8 cellular contexts compared by ENCODE assay signal in genomic region chr2:101741775-101742520, GRCh38. TPM values are rescaled to one million over a fixed set of nuclear protein-coding genes. Genes with fewer than 3 reads are reported as not detected.
A peak's percentile ranks its signal among the peaks of the same experiment; 100 is the strongest.
DNase-seq lines count a peak whose midpoint lies in the region; ATAC-seq and TF ChIP-seq lines count a peak whose summit lies in the region.

No MANE protein-coding gene starts in this region.

- POLR2A ChIA-PET in Caco-2 (lab: Charles Lee), result no interaction called here

- H3K36me3 ChIP-seq in mesendoderm (ENCODE audit: control insufficient read depth, insufficient read depth, low read length), result no peaks in the 10 kb centered on the region
- H3K36me3 ChIP-seq in uterus, result no peaks in the 10 kb centered on the region
- no peaks in the 10 kb centered on the region for H3K36me3 ChIP-seq in Caco-2 (ENCODE audit: control insufficient read depth, insufficient read depth, low read length)

- H3K4me2 ChIP-seq in mesendoderm (ENCODE audit: low read length), result no peak overlapping the region

- peak overlapping the region; percentile 41 for H3K27ac ChIP-seq in mesendoderm (ENCODE audit: low read depth, low read length)
- H3K27ac ChIP-seq in uterus, result peak overlapping the region; percentile 17 to 46

- DNase-seq in activated naive CD4-positive, alpha-beta T cell treated with anti-CD3 and anti-CD28 coated beads for 36 hours, result no peak
- DNase-seq in activated naive CD4-positive, alpha-beta T cell treated with anti-CD3 and anti-CD28 coated beads, Interleukin-2, amount 50 U/mL, for 16 hours, result no peak
- DNase-seq in dermis blood vessel endothelial cell (peak; percentile 59), mesendoderm (peak; percentile 89), uterus (no peak), GDM1 (lab: John Stamatoyannopoulos, UW) (no peak), Caco-2 (no peak)

- no peak for TF ChIP-seq POLR2A in uterus (IDR thresholded peaks at IDR 0.05)

- H3K4me1 Mint-ChIP-seq in activated naive CD4-positive, alpha-beta T cell treated with anti-CD3 and anti-CD28 coated beads for 36 hours (ENCODE audit: low read depth), result peaks cover 88% of the 10 kb centered on the region
- peaks cover 54% of the 10 kb centered on the region for H3K4me1 Mint-ChIP-seq in Caco-2 (ENCODE audit: low read depth, unreplicated experiment)

- H2BK5ac ChIP-seq in mesendoderm (ENCODE audit: low read length), result no peak overlapping the region

- H3K4me3 Mint-ChIP-seq in activated naive CD4-positive, alpha-beta T cell treated with anti-CD3 and anti-CD28 coated beads for 36 hours, result no peak overlapping the region
- H3K4me3 Mint-ChIP-seq in Caco-2 (ENCODE audit: unreplicated experiment), result no peak overlapping the region

- H2BK15ac ChIP-seq in mesendoderm (replicated peaks; ENCODE audit: low read depth), result no peak overlapping the region

- no peak overlapping the region for H3K4ac ChIP-seq in mesendoderm (ENCODE audit: low read depth, low read length)

- ATAC-seq in GM18519 (IDR thresholded peaks at IDR 0.05; ENCODE audit: low FRiP score, unreplicated experiment), result no peak

- CTCF ChIA-PET in activated naive CD4-positive, alpha-beta T cell treated with anti-CD3 and anti-CD28 coated beads for 36 hours (lab: Charles Lee), result interaction anchor here (0.7 to 1.2 kb wide), 5 partner anchors 39 to 502 kb away, joined by 3 to 4 read pairs (median 3); no protein-coding TSS in a partner anchor
- CTCF ChIA-PET in Caco-2 (lab: Charles Lee), result no interaction called here

- BruUV-seq in Caco-2 (replicated peaks; lab: Mats Ljungman, UMichigan), result no TSS peak

- no CpG with 5 or more reads among the region's 9 CpGs for WGBS in mesendoderm (ENCODE audit: extremely low coverage, insufficient coverage, low lambda C conversion rate)

- peak overlapping the region; percentile 7 for H3K9ac ChIP-seq in mesendoderm (ENCODE audit: low read length)

- no peaks in the 10 kb centered on the region for H3K27me3 ChIP-seq in mesendoderm (ENCODE audit: insufficient read depth, low read length, poor library complexity)
- no peaks in the 10 kb centered on the region for H3K27me3 ChIP-seq in uterus
- no peaks in the 10 kb centered on the region for H3K27me3 ChIP-seq in Caco-2 (replicated peaks; ENCODE audit: control insufficient read depth, insufficient read depth, low read length)

- no peaks in the 10 kb centered on the region for H3K9me3 Mint-ChIP-seq in activated naive CD4-positive, alpha-beta T cell treated with anti-CD3 and anti-CD28 coated beads for 36 hours
- H3K9me3 Mint-ChIP-seq in Caco-2 (ENCODE audit: unreplicated experiment), result no peaks in the 10 kb centered on the region

- peaks cover 4% of the 10 kb centered on the region for H3K4me1 ChIP-seq in mesendoderm (ENCODE audit: control insufficient read depth, low read depth, low read length)
- peaks cover 0 to 6% of the 10 kb centered on the region in 2 donors for H3K4me1 ChIP-seq in uterus
- peaks cover 70% of the 10 kb centered on the region for H3K4me1 ChIP-seq in Caco-2

- intact Hi-C loops in activated naive CD4-positive, alpha-beta T cell treated with anti-CD3 and anti-CD28 coated beads for 36 hours (cut with micrococcal nuclease), result no loop called here
- intact Hi-C loops in uterus (cut with DNase I; ENCODE audit: low total_unique reads), result no loop called here
- intact Hi-C loops in Caco-2 (cut with micrococcal nuclease; ENCODE audit: unreplicated experiment), result no loop called here

- peak overlapping the region; percentile 28 for H3K27ac Mint-ChIP-seq in activated naive CD4-positive, alpha-beta T cell treated with anti-CD3 and anti-CD28 coated beads for 36 hours
- H3K27ac Mint-ChIP-seq in Caco-2 (ENCODE audit: unreplicated experiment), result no peak overlapping the region

- H4K8ac ChIP-seq in mesendoderm (ENCODE audit: low read depth, low read length), result no peak overlapping the region

- peak overlapping the region; percentile 45 for H3K18ac ChIP-seq in mesendoderm (ENCODE audit: low read length)

- H3K79me2 ChIP-seq in mesendoderm (ENCODE audit: control insufficient read depth, insufficient read depth, low read length), result peaks cover 70% of the 10 kb centered on the region

- H3K36me3 Mint-ChIP-seq in activated naive CD4-positive, alpha-beta T cell treated with anti-CD3 and anti-CD28 coated beads for 36 hours (ENCODE audit: low read depth), result peaks cover 11% of the 10 kb centered on the region
- peaks cover 15% of the 10 kb centered on the region for H3K36me3 Mint-ChIP-seq in Caco-2 (ENCODE audit: insufficient read depth, unreplicated experiment)

- H3K23ac ChIP-seq in mesendoderm (ENCODE audit: low read length), result no peak overlapping the region

- no peaks in the 10 kb centered on the region for H3K27me3 Mint-ChIP-seq in activated naive CD4-positive, alpha-beta T cell treated with anti-CD3 and anti-CD28 coated beads for 36 hours (ENCODE audit: low read depth)
- H3K27me3 Mint-ChIP-seq in Caco-2 (ENCODE audit: insufficient read depth, unreplicated experiment), result no peaks in the 10 kb centered on the region

- TF ChIP-seq CTCF in uterus (IDR thresholded peaks at IDR 0.05) (no peak), Caco-2 (IDR thresholded peaks at IDR 0.05; ENCODE audit: insufficient read depth in 1 of 2, low read depth in 1 of 2, low read length in 1 of 2, severe bottlenecking in 1 of 2, unreplicated experiment in 1 of 2) (no peak)

- no peaks in the 10 kb centered on the region for H3K9me3 ChIP-seq in uterus
- no peaks in the 10 kb centered on the region for H3K9me3 ChIP-seq in Caco-2

- H4K5ac ChIP-seq in mesendoderm (ENCODE audit: low read length), result no peak overlapping the region

- H3K4me3 ChIP-seq in mesendoderm (ENCODE audit: low read length) (no peak overlapping the region), uterus (no peak overlapping the region), Caco-2 (ENCODE audit: low read depth, low read length) (no peak overlapping the region)

- H2BK120ac ChIP-seq in mesendoderm (ENCODE audit: low read depth, low read length), result no peak overlapping the region

- H3K56ac ChIP-seq in mesendoderm (ENCODE audit: low read length), result peak overlapping the region; percentile 45

- peaks cover 24% of the 10 kb centered on the region for H3K79me1 ChIP-seq in mesendoderm (ENCODE audit: low read length)

- H2AK5ac ChIP-seq in mesendoderm (ENCODE audit: low read length), result no peak overlapping the region

RNA-seq across cellular contexts. Expression of gene MAP4K4, which starts 44.4 kb away (rescaled TPM):
- total RNA-seq in activated naive CD4-positive, alpha-beta T cell treated with anti-CD3 and anti-CD28 coated beads for 36 hours, result 100 to 1,000 TPM; 126 to 131 TPM
- total RNA-seq in dermis blood vessel endothelial cell (192 and 255 TPM in 2 replicates), uterus (10 to 100 TPM; 17.9 to 87.2 (median 55.4) TPM), Caco-2 (2022) (257 and 263 TPM in 2 replicates)
- polyA plus RNA-seq in mesendoderm (2013, experiment 1 of 2), result 120 TPM
- polyA plus RNA-seq in mesendoderm (2013, experiment 2 of 2), result 121 TPM

Comparison
In these comparisons a context has a peak if more than half of its experiments do, and no peak if none do; other contexts are left out.
1. DNase-seq: peak in dermis blood vessel endothelial cell (single experiment) and mesendoderm (single experiment); none in activated naive CD4-positive, alpha-beta T cell treated with anti-CD3 and anti-CD28 coated beads for 36 hours (single experiment), activated naive CD4-positive, alpha-beta T cell treated with anti-CD3 and anti-CD28 coated beads, Interleukin-2, amount 50 U/mL, for 16 hours (single experiment), uterus (0 of 2), GDM1 (single experiment) and Caco-2 (0 of 2).